In the genomic region with DNA sequence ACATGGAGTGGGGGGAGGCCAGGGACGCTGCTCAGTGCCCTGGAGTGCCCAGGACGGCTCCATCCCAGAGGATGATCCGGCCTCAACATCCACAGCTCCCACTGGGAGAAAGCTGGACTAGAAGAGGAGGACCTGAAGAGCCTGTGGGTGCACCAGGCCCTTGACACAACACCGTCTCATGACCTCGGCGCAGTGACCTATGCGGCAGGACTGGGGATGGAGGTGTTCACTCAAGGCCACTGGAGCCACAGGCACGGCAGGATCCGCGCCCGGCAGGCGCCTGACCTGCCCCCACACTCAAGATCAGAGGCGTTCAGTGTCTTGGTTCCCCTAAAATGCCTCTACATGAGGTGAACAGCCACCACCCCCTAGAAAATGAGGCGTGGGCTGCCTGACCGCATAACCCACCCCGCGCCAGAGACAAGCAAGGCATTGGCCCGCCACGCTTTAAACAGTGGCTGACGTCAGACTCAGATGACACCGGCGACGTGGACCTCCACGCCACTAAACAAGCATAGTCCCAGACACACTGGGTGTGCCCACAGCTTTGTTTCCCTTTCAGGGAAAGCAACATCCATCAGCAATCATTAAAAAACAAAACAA, we compare ENCODE assay signal across 9 cellular contexts. TPM values are rescaled to one million over a fixed set of nuclear protein-coding genes. Genes with fewer than 3 reads are reported as not detected.
A peak's percentile ranks its signal among the peaks of the same experiment; 100 is the strongest.
DNase-seq lines count a peak whose midpoint lies in the region; ATAC-seq and TF ChIP-seq lines count a peak whose summit lies in the region.
"Had no signal": no experiment of that assay in that cellular context is flagged by ENCODE, and none has a peak within 500 bp of the region (broad histone marks: within the 10 kb centered on the region; RNA-seq: fewer than 3 reads in every experiment).

No MANE protein-coding gene starts in this region.

- H3K27ac Mint-ChIP-seq in CD8-positive, alpha-beta memory T cell, result peak overlapping the region; percentile 87 to 99 (median 97)
- peak overlapping the region; percentile 94 for H3K27ac Mint-ChIP-seq in activated T-helper 17 cell treated with anti-CD3 and anti-CD28 coated beads, Interleukin-2, amount 50 U/mL, for 72 hours

- peak in 1 of 5 donors; percentile 15 for DNase-seq in CD8-positive, alpha-beta memory T cell
- DNase-seq in heart right ventricle (peak in 1 of 2 donors; percentile 43), T1000 (lab: John Stamatoyannopoulos, UW) (no peak), brain microvascular endothelial cell (no peak), DMS153 treated with DMSO at 0.1 percent for 48 hours (lab: John Stamatoyannopoulos, UW; ENCODE audit: unreplicated experiment) (no peak)
- no peak for DNase-seq in activated CD4-positive, CD25-positive, alpha-beta regulatory T cell treated with anti-CD3 and anti-CD28 coated beads, Interleukin-2, amount 50 U/mL, for 72 hours
- DNase-seq: mesendoderm had no signal

- in situ Hi-C loops in brain microvascular endothelial cell (cut with HindIII; ENCODE audit: low pct_ligation_motif_present, low sequenced_read_pairs), result no loop called here

- H3K4me3 Mint-ChIP-seq in CD8-positive, alpha-beta memory T cell, result peak overlapping the region; percentile 60 to 91 (median 79)
- H3K4me3 Mint-ChIP-seq in activated T-helper 17 cell treated with anti-CD3 and anti-CD28 coated beads, Interleukin-2, amount 50 U/mL, for 72 hours, result peak overlapping the region; percentile 81

- no peaks in the 10 kb centered on the region for H3K9me3 Mint-ChIP-seq in CD8-positive, alpha-beta memory T cell
- no peaks in the 10 kb centered on the region for H3K9me3 Mint-ChIP-seq in activated T-helper 17 cell treated with anti-CD3 and anti-CD28 coated beads, Interleukin-2, amount 50 U/mL, for 72 hours

- 63 to 73% methylated on average over 24 of the region's 24 CpGs for WGBS in heart right ventricle, 2 donors

- no peaks in the 10 kb centered on the region for H3K27me3 Mint-ChIP-seq in CD8-positive, alpha-beta memory T cell
- no peaks in the 10 kb centered on the region for H3K27me3 Mint-ChIP-seq in activated T-helper 17 cell treated with anti-CD3 and anti-CD28 coated beads, Interleukin-2, amount 50 U/mL, for 72 hours

- peaks cover 26 to 52% (median 32%) of the 10 kb centered on the region in 3 donors for H3K4me1 Mint-ChIP-seq in CD8-positive, alpha-beta memory T cell
- H3K4me1 Mint-ChIP-seq in activated T-helper 17 cell treated with anti-CD3 and anti-CD28 coated beads, Interleukin-2, amount 50 U/mL, for 72 hours, result peaks cover 26% of the 10 kb centered on the region

- CTCF ChIA-PET in CD8-positive, alpha-beta memory T cell (lab: Charles Lee), result interaction anchor here (1.0 to 1.5 kb wide), 2 partner anchors 25 to 26 kb away, joined by 3 read pairs; no protein-coding TSS in a partner anchor

- intact Hi-C loops in heart right ventricle (cut with DNase I), result no loop called here

- no peaks in the 10 kb centered on the region for H3K36me3 ChIP-seq in CD8-positive, alpha-beta memory T cell (ENCODE audit: insufficient read depth, low read length)
- H3K36me3 ChIP-seq in heart right ventricle (peaks cover 0 to 25% (median 0%) of the 10 kb centered on the region in 9 donors), rectal smooth muscle tissue (ENCODE audit: control insufficient read depth, insufficient read depth, low read length) (no peaks in the 10 kb centered on the region), brain microvascular endothelial cell (replicated peaks) (peaks cover 2% of the 10 kb centered on the region)

- POLR2A ChIA-PET in CD8-positive, alpha-beta memory T cell (lab: Charles Lee), result no interaction called here

- H3K4me3 ChIP-seq in CD8-positive, alpha-beta memory T cell (ENCODE audit: low read length), result peak overlapping the region; percentile 28
- H3K4me3 ChIP-seq in heart right ventricle (peak overlapping the region in 9 of 10 donors; percentile 0 to 52 (median 42)), rectal smooth muscle tissue (ENCODE audit: low read length) (no peak overlapping the region), brain microvascular endothelial cell (ENCODE audit: low read depth, low read length) (no peak overlapping the region)

- H3K9ac ChIP-seq in rectal smooth muscle tissue (ENCODE audit: low read length), result no peak overlapping the region

- no peak for ATAC-seq in activated T-helper 17 cell treated with anti-CD3 and anti-CD28 coated beads, Interleukin-2, amount 50 U/mL, for 72 hours (replicated peaks)
- peak in 4 of 8 donors; percentile 20 to 34 (median 28) for ATAC-seq in heart right ventricle

- peaks cover 0 to 24% (median 2%) of the 10 kb centered on the region in 3 donors for H3K36me3 Mint-ChIP-seq in CD8-positive, alpha-beta memory T cell
- H3K36me3 Mint-ChIP-seq in activated T-helper 17 cell treated with anti-CD3 and anti-CD28 coated beads, Interleukin-2, amount 50 U/mL, for 72 hours (ENCODE audit: low read depth), result peaks cover 22% of the 10 kb centered on the region

- no peak for TF ChIP-seq CTCF in heart right ventricle (IDR thresholded peaks at IDR 0.05)
- TF ChIP-seq CTCF in brain microvascular endothelial cell (IDR thresholded peaks at IDR 0.05; ENCODE audit: low read depth, low read length, missing control alignments), result no peak

- peaks cover 18% of the 10 kb centered on the region for H3K4me1 ChIP-seq in CD8-positive, alpha-beta memory T cell (ENCODE audit: insufficient read depth, low read length)
- peaks cover 26 to 85% (median 70%) of the 10 kb centered on the region in 9 donors for H3K4me1 ChIP-seq in heart right ventricle
- peaks cover 8% of the 10 kb centered on the region for H3K4me1 ChIP-seq in rectal smooth muscle tissue (ENCODE audit: control insufficient read depth, insufficient read depth, low read length)

- H3K27me3 ChIP-seq in CD8-positive, alpha-beta memory T cell (ENCODE audit: insufficient read depth, low read length, poor library complexity, severe bottlenecking), result no peaks in the 10 kb centered on the region
- H3K27me3 ChIP-seq in heart right ventricle, result no peaks in the 10 kb centered on the region
- no peaks in the 10 kb centered on the region for H3K27me3 ChIP-seq in rectal smooth muscle tissue (ENCODE audit: control insufficient read depth, insufficient read depth, low read length)
- no peaks in the 10 kb centered on the region for H3K27me3 ChIP-seq in brain microvascular endothelial cell (replicated peaks)

- H3K9me3 ChIP-seq in CD8-positive, alpha-beta memory T cell (ENCODE audit: low read length), result no peaks in the 10 kb centered on the region
- H3K9me3 ChIP-seq in heart right ventricle, result no peaks in the 10 kb centered on the region

- H3K27ac ChIP-seq in CD8-positive, alpha-beta memory T cell (ENCODE audit: low read depth, low read length), result no peak overlapping the region
- H3K27ac ChIP-seq in heart right ventricle (peak overlapping the region; percentile 73 to 92 (median 90)), rectal smooth muscle tissue (ENCODE audit: low read depth, low read length) (peak overlapping the region; percentile 56), brain microvascular endothelial cell (no peak overlapping the region)

RNA-seq across cellular contexts. Expression of a gene that starts 8.0 kb away (rescaled TPM):
- 10 to 100 TPM; 87.8 to 93.9 TPM for total RNA-seq in CD8-positive, alpha-beta memory T cell
- 39.7 TPM for polyA plus RNA-seq in CD8-positive, alpha-beta memory T cell
- total RNA-seq in activated T-helper 17 cell treated with anti-CD3 and anti-CD28 coated beads, Interleukin-2, amount 50 U/mL, for 72 hours, result 10 to 100 TPM; 39.5 to 77.0 TPM
- total RNA-seq in heart right ventricle, result 10 to 100 TPM; 52.6 to 84.9 (median 64.6) TPM
- 100 to 1,000 TPM in 1 of 2 donors, 10 to 100 TPM in 1; 90.2 to 102 TPM for polyA plus RNA-seq in heart right ventricle

RNA-seq across cellular contexts. Expression of a gene that starts 10.2 kb away (rescaled TPM):
- 100 to 1,000 TPM; 169 to 178 TPM for total RNA-seq in CD8-positive, alpha-beta memory T cell
- 40.2 TPM for polyA plus RNA-seq in CD8-positive, alpha-beta memory T cell
- 100 to 1,000 TPM in 1 of 2 donors, 10 to 100 TPM in 1; 70.4 to 156 TPM for total RNA-seq in activated T-helper 17 cell treated with anti-CD3 and anti-CD28 coated beads, Interleukin-2, amount 50 U/mL, for 72 hours
- 10 to 100 TPM; 37.5 to 72.5 (median 41.2) TPM for total RNA-seq in heart right ventricle
- polyA plus RNA-seq in heart right ventricle, result 10 to 100 TPM; 84.1 to 85.3 TPM

RNA-seq across cellular contexts. Expression of a gene that starts 35.2 kb away (rescaled TPM):
- total RNA-seq in CD8-positive, alpha-beta memory T cell, result 10 to 100 TPM; 44.1 to 51.3 TPM
- 35.4 TPM for polyA plus RNA-seq in CD8-positive, alpha-beta memory T cell
- 10 to 100 TPM; 13.4 to 47.8 TPM for total RNA-seq in activated T-helper 17 cell treated with anti-CD3 and anti-CD28 coated beads, Interleukin-2, amount 50 U/mL, for 72 hours
- total RNA-seq in heart right ventricle, result 10 to 100 TPM; 16.5 to 27.7 (median 21.6) TPM
- polyA plus RNA-seq in heart right ventricle, result 10 to 100 TPM; 26.1 to 66.8 TPM

RNA-seq across cellular contexts. Expression of a gene that starts 44.6 kb away (rescaled TPM):
- 1 to 10 TPM; 2.1 to 2.3 TPM for total RNA-seq in CD8-positive, alpha-beta memory T cell
- polyA plus RNA-seq in CD8-positive, alpha-beta memory T cell, result 5.7 TPM
- total RNA-seq in activated T-helper 17 cell treated with anti-CD3 and anti-CD28 coated beads, Interleukin-2, amount 50 U/mL, for 72 hours, result 1 to 10 TPM in 1 of 2 donors, under 1 TPM in 1; 0.65 to 1.7 TPM
- total RNA-seq in heart right ventricle, result 1 to 10 TPM; 3.1 to 5.6 (median 4.7) TPM
- 1 to 10 TPM in 1 of 2 donors, under 1 TPM in 1; 0.94 to 6.7 TPM for polyA plus RNA-seq in heart right ventricle

RNA-seq across cellular contexts. Expression of a gene that starts 53.9 kb away (rescaled TPM):
- total RNA-seq in CD8-positive, alpha-beta memory T cell, result under 1 TPM in 1 of 2 experiments, not detected in 1; 0.18 TPM
- polyA plus RNA-seq in CD8-positive, alpha-beta memory T cell, result not detected
- total RNA-seq in activated T-helper 17 cell treated with anti-CD3 and anti-CD28 coated beads, Interleukin-2, amount 50 U/mL, for 72 hours, result under 1 TPM in 1 of 2 donors, not detected in 1; 0.61 TPM
- total RNA-seq in heart right ventricle, result 100 to 1,000 TPM; 104 to 381 (median 184) TPM
- 100 to 1,000 TPM in 1 of 2 donors, 10 to 100 TPM in 1; 63.7 to 107 TPM for polyA plus RNA-seq in heart right ventricle

Comparison
In these comparisons a context has a peak if more than half of its experiments do, and no peak if none do; other contexts are left out.
1. H3K27ac ChIP-seq: peak in heart right ventricle (10 of 10) and rectal smooth muscle tissue (single experiment); none in CD8-positive, alpha-beta memory T cell (single experiment) and brain microvascular endothelial cell (single experiment).
2. H3K4me3 ChIP-seq: peak in CD8-positive, alpha-beta memory T cell (single experiment) and heart right ventricle (9 of 10); none in rectal smooth muscle tissue (single experiment) and brain microvascular endothelial cell (single experiment).